In genomic region chr7:152436279-152437147, GRCh38 we compare ENCODE assay signal across 8 cellular contexts. TPM values are rescaled to one million over a fixed set of nuclear protein-coding genes. Genes with fewer than 3 reads are reported as not detected.
DNase-seq lines count a peak whose midpoint lies in the region; ATAC-seq, FAIRE-seq and TF ChIP-seq lines count a peak whose summit lies in the region.

No MANE protein-coding gene starts in this region.

- ATAC-seq in HG02840 (IDR thresholded peaks at IDR 0.05; ENCODE audit: low FRiP score, unreplicated experiment): peak; percentile 56

- H3K36me3 ChIP-seq in astrocyte (ENCODE audit: insufficient read depth, low read length): no peaks in the 10 kb centered on the region
- no peaks in the 10 kb centered on the region for H3K36me3 ChIP-seq in rectal smooth muscle tissue (ENCODE audit: control insufficient read depth, insufficient read depth, low read length)
- no peaks in the 10 kb centered on the region for H3K36me3 ChIP-seq in vagina

- H3K4me1 ChIP-seq in astrocyte (ENCODE audit: insufficient read depth, low read length) (peaks cover 11% of the 10 kb centered on the region), rectal smooth muscle tissue (ENCODE audit: control insufficient read depth, insufficient read depth, low read length) (no peaks in the 10 kb centered on the region), vagina (peaks cover 27% of the 10 kb centered on the region)

- DNase-seq in GM13976 (ENCODE audit: low spot score): peak; percentile 92
- peak; percentile 92 for DNase-seq in NCI-H146 (lab: John Stamatoyannopoulos, UW)
- peak; percentile 85 for DNase-seq in T-helper 2 cell treated with Interferon-gamma antibody and Interleukin-4, amounts not matched to agents 5 μg/mL and 100 μg/mL, for 36 hours (ENCODE audit: low spot score)
- DNase-seq in astrocyte (ENCODE audit: low read depth): peak; percentile 82
- DNase-seq in hepatic stellate cell (ENCODE audit: low spot score): peak; percentile 93
- DNase-seq in vagina (ENCODE audit: extremely low spot score in 2 of 2): peak in 1 of 2 donors; percentile 94

- H2AFZ ChIP-seq in astrocyte (ENCODE audit: low read depth, low read length): peak overlapping the region; percentile 79

- H3K4me1 Mint-ChIP-seq in T-helper 2 cell treated with Interferon-gamma antibody and Interleukin-4, amounts not matched to agents 5 μg/mL and 100 μg/mL, for 36 hours (ENCODE audit: low read depth): peaks cover 19% of the 10 kb centered on the region
- H3K4me1 Mint-ChIP-seq in astrocyte (ENCODE audit: low read depth, unreplicated experiment): peaks cover 6% of the 10 kb centered on the region

- H3K9ac ChIP-seq in astrocyte (ENCODE audit: low read length) (peak overlapping the region; percentile 90), rectal smooth muscle tissue (ENCODE audit: low read length) (peak overlapping the region; percentile 62)

- peak overlapping the region; percentile 63 for H3K4me3 ChIP-seq in astrocyte (ENCODE audit: insufficient read depth, low read depth, low read length)
- H3K4me3 ChIP-seq in rectal smooth muscle tissue (ENCODE audit: low read length): peak overlapping the region; percentile 74
- H3K4me3 ChIP-seq in vagina: peak overlapping the region; percentile 88 to 98

- no peaks in the 10 kb centered on the region for H3K9me3 Mint-ChIP-seq in T-helper 2 cell treated with Interferon-gamma antibody and Interleukin-4, amounts not matched to agents 5 μg/mL and 100 μg/mL, for 36 hours
- H3K9me3 Mint-ChIP-seq in astrocyte (ENCODE audit: unreplicated experiment): no peaks in the 10 kb centered on the region

- TF ChIP-seq CTCF in GM13976 (IDR thresholded peaks at IDR 0.05; ENCODE audit: borderline replicate concordance, control extremely low read depth, extremely low read depth, insufficient read depth, missing control alignments) (no peak), astrocyte (IDR thresholded peaks at IDR 0.05; ENCODE audit: insufficient read depth, low read depth, low read length) (no peak), vagina (IDR thresholded peaks at IDR 0.05) (no peak)

- peaks cover 37% of the 10 kb centered on the region for H3K79me2 ChIP-seq in astrocyte (ENCODE audit: insufficient read depth, low read length)

- H3K27ac ChIP-seq in astrocyte (ENCODE audit: low read depth, low read length) (peak overlapping the region; percentile 82), rectal smooth muscle tissue (ENCODE audit: low read depth, low read length) (peak overlapping the region; percentile 97), vagina (peak overlapping the region; percentile 99)

- TF ChIP-seq POLR2A in vagina (IDR thresholded peaks at IDR 0.05): peak in 1 of 2 donors; percentile 68

- no peaks in the 10 kb centered on the region for H3K27me3 Mint-ChIP-seq in T-helper 2 cell treated with Interferon-gamma antibody and Interleukin-4, amounts not matched to agents 5 μg/mL and 100 μg/mL, for 36 hours (ENCODE audit: low read depth)
- no peaks in the 10 kb centered on the region for H3K27me3 Mint-ChIP-seq in astrocyte (ENCODE audit: low read depth, unreplicated experiment)

- H3K27me3 ChIP-seq in astrocyte (ENCODE audit: insufficient read depth, low read length) (no peaks in the 10 kb centered on the region), rectal smooth muscle tissue (ENCODE audit: control insufficient read depth, insufficient read depth, low read length) (no peaks in the 10 kb centered on the region), vagina (no peaks in the 10 kb centered on the region)

- peaks cover 33% of the 10 kb centered on the region for H4K20me1 ChIP-seq in astrocyte (ENCODE audit: insufficient read depth, low read length)

- H3K9me3 ChIP-seq in astrocyte (ENCODE audit: insufficient read depth, low read depth, low read length) (no peaks in the 10 kb centered on the region), vagina (no peaks in the 10 kb centered on the region)

- H3K27ac Mint-ChIP-seq in T-helper 2 cell treated with Interferon-gamma antibody and Interleukin-4, amounts not matched to agents 5 μg/mL and 100 μg/mL, for 36 hours: peak overlapping the region; percentile 85
- peak overlapping the region; percentile 94 for H3K27ac Mint-ChIP-seq in astrocyte (ENCODE audit: unreplicated experiment)

- peaks cover 2% of the 10 kb centered on the region for H3K36me3 Mint-ChIP-seq in T-helper 2 cell treated with Interferon-gamma antibody and Interleukin-4, amounts not matched to agents 5 μg/mL and 100 μg/mL, for 36 hours (ENCODE audit: low read depth)
- no peaks in the 10 kb centered on the region for H3K36me3 Mint-ChIP-seq in astrocyte (ENCODE audit: low read depth, unreplicated experiment)

- intact Hi-C loops in vagina (cut with DNase I): no loop called here

- H3K4me2 ChIP-seq in astrocyte (ENCODE audit: low read length): peak overlapping the region; percentile 91

- H3K4me3 Mint-ChIP-seq in T-helper 2 cell treated with Interferon-gamma antibody and Interleukin-4, amounts not matched to agents 5 μg/mL and 100 μg/mL, for 36 hours: peak overlapping the region; percentile 78
- H3K4me3 Mint-ChIP-seq in astrocyte (ENCODE audit: unreplicated experiment): peak overlapping the region; percentile 88

- in situ Hi-C loops in GM13976 (cut with MboI; ENCODE audit: low sequenced_read_pairs, unreplicated experiment): no loop called here

- FAIRE-seq in astrocyte (lab: Jason Lieb, UNC): no peak

RNA-seq across cellular contexts. Expression of gene KMT2C, which starts 0.7 kb away (rescaled TPM):
- total RNA-seq in astrocyte: 54.1 and 59.0 TPM in 2 replicates
- 62.6 TPM for total RNA-seq in vagina
